Comparison of ENCODE assay signal across 8 cellular contexts in genomic region chr5:39074009-39074886, GRCh38. TPM values are rescaled to one million over a fixed set of nuclear protein-coding genes. Genes with fewer than 3 reads are reported as not detected.
A peak's percentile ranks its signal among the peaks of the same experiment; 100 is the strongest.
DNase-seq lines count a peak whose midpoint lies in the region; ATAC-seq and TF ChIP-seq lines count a peak whose summit lies in the region.

TSS of gene RICTOR (minus strand) at chr5:39074399. CDS start at chr5:39074377, 22 bp downstream.

- H3K4me3 ChIP-seq in BLaER1 treated with 17β-estradiol and CSF1 and Interleukin-3, amounts not matched to agents 10 nM and 100 nM: peak within 1 kb of the TSS; percentile 78 to 99 (median 92)
- peak within 1 kb of the TSS; percentile 69 to 83 for H3K4me3 ChIP-seq in left lung

- peaks cover 10 to 40% (median 35%) of the 10 kb centered on the region in 11 experiments; a peak in 17 of 22 replicates for H4K20me1 ChIP-seq in BLaER1 treated with 17β-estradiol and CSF1 and Interleukin-3, amounts not matched to agents 10 nM and 100 nM

- H3K4me2 ChIP-seq in BLaER1 treated with 17β-estradiol and CSF1 and Interleukin-3, amounts not matched to agents 10 nM and 100 nM: peak within 1 kb of the TSS; percentile 81 to 94 (median 84)

- intact Hi-C loops in left lung (cut with DNase I): no loop called here

- peaks cover 0 to 11% (median 5%) of the 10 kb centered on the region in 11 experiments; a peak in 11 of 22 replicates for H3K9me3 ChIP-seq in BLaER1 treated with 17β-estradiol and CSF1 and Interleukin-3, amounts not matched to agents 10 nM and 100 nM (replicated peaks in 1 of 11)
- H3K9me3 ChIP-seq in left lung: no peaks in the 10 kb centered on the region

- H3K4me1 ChIP-seq in BLaER1 treated with 17β-estradiol and CSF1 and Interleukin-3, amounts not matched to agents 10 nM and 100 nM: peaks cover 26 to 45% (median 40%) of the 10 kb centered on the region in 10 experiments
- H3K4me1 ChIP-seq in left lung: peaks cover 20 to 48% of the 10 kb centered on the region in 2 donors

- peak within 1 kb of the TSS; percentile 97 to 100 (median 99) for H3K27ac ChIP-seq in BLaER1 treated with 17β-estradiol and CSF1 and Interleukin-3, amounts not matched to agents 10 nM and 100 nM
- H3K27ac ChIP-seq in left lung: peak within 1 kb of the TSS; percentile 98 to 99

- no peak for TF ChIP-seq CTCF in left lung (IDR thresholded peaks at IDR 0.05)

- DNase-seq in NCI-H526 treated with DMSO at 0.1 percent for 48 hours (lab: John Stamatoyannopoulos, UW): peak; percentile 92
- DNase-seq in activated CD4-positive, alpha-beta T cell treated with anti-CD3 and anti-CD28 coated beads, Interleukin-2, amount 50 U/mL, for 1 hour: peak; percentile 90
- peak; percentile 74 for DNase-seq in cortex of kidney (lab: John Stamatoyannopoulos, UW)
- peak; percentile 91 to 97 for DNase-seq in left lung
- DNase-seq in stimulated activated CD4-positive, alpha-beta T cell treated with anti-CD3 and anti-CD28 coated beads, Interleukin-2, amount 100 ng/mL, for 48 hours: peak; percentile 88 to 94

- ATAC-seq in GM19351 (IDR thresholded peaks at IDR 0.05; ENCODE audit: unreplicated experiment) (peak; percentile 67), HG03520 (IDR thresholded peaks at IDR 0.05; ENCODE audit: unreplicated experiment) (peak; percentile 60), left lung (peak; percentile 93)

- peaks cover 7 to 17% (median 11%) of the 10 kb centered on the region in 11 experiments; a peak in 20 of 22 replicates for H3K36me3 ChIP-seq in BLaER1 treated with 17β-estradiol and CSF1 and Interleukin-3, amounts not matched to agents 10 nM and 100 nM
- no peaks in the 10 kb centered on the region for H3K36me3 ChIP-seq in left lung

- peak within 1 kb of the TSS; percentile 98 to 100 (median 99) for H3K9ac ChIP-seq in BLaER1 treated with 17β-estradiol and CSF1 and Interleukin-3, amounts not matched to agents 10 nM and 100 nM

- H3K27me3 ChIP-seq in BLaER1 treated with 17β-estradiol and CSF1 and Interleukin-3, amounts not matched to agents 10 nM and 100 nM: no peaks in the 10 kb centered on the region
- H3K27me3 ChIP-seq in left lung: no peaks in the 10 kb centered on the region

RNA-seq across cellular contexts. Expression of gene RICTOR, which starts in this region (rescaled TPM):
- total RNA-seq in left lung: 10 to 100 TPM; 31.0 to 33.9 TPM

Comparison
In these comparisons a context has a peak if more than half of its experiments do, and no peak if none do; other contexts are left out.
1. Peak in every context shown above with its lines: DNase-seq, ATAC-seq, H3K4me3 ChIP-seq and H3K27ac ChIP-seq.